10 cellular contexts compared by ENCODE assay signal in genomic region chr1:171220551-171221175, GRCh38. TPM values are rescaled to one million over a fixed set of nuclear protein-coding genes. Genes with fewer than 3 reads are reported as not detected.
DNase-seq lines count a peak whose midpoint lies in the region; ATAC-seq and TF ChIP-seq lines count a peak whose summit lies in the region.
"Had no signal": no experiment of that assay in that cellular context is flagged by ENCODE, and none has a peak within 500 bp of the region (broad histone marks: within the 10 kb centered on the region; RNA-seq: fewer than 3 reads in every experiment).

No MANE protein-coding gene starts in this region.

- TF ChIP-seq CTCF in HEK293 (tag by site-specific recombination; IDR thresholded peaks at IDR 0.05) (no peak), thyroid gland (IDR thresholded peaks at IDR 0.05) (no peak)

- H3K4me3 ChIP-seq in HEK293 (ENCODE audit: low read depth, low read length) = no peak overlapping the region
- peak overlapping the region; percentile 58 for H3K4me3 ChIP-seq in iPS-18a (ENCODE audit: low read length)
- no peak overlapping the region for H3K4me3 ChIP-seq in skeletal muscle tissue (ENCODE audit: low read length in 3 of 3)
- H3K4me3 ChIP-seq in thyroid gland (replicated peaks in 1 of 3) = no peak overlapping the region
- H3K4me3 ChIP-seq: body of pancreas had no signal

- H3K27me3 ChIP-seq in iPS-18a (ENCODE audit: control insufficient read depth, insufficient read depth, low read length) (no peaks in the 10 kb centered on the region), skeletal muscle tissue (ENCODE audit: control insufficient read depth in 3 of 3, insufficient read depth in 3 of 3, low read length in 3 of 3) (no peaks in the 10 kb centered on the region), thyroid gland (no peaks in the 10 kb centered on the region)
- H3K27me3 ChIP-seq: body of pancreas had no signal

- peak; percentile 55 for DNase-seq in cerebellar cortex (ENCODE audit: low spot score)
- DNase-seq in stimulated activated CD8-positive, alpha-beta memory T cell treated with anti-CD3 and anti-CD28 coated beads, Interleukin-4, amount 100 ng/mL, for 48 hours = no peak
- DNase-seq in thyroid gland = no peak
- DNase-seq: body of pancreas, WERI-Rb-1 had no signal

- CTCF ChIA-PET in HEK293 (lab: Yijun Ruan, JAX) = no interaction called here

- POLR2A ChIA-PET in HEK293 (lab: Yijun Ruan, JAX) = no interaction called here

- H3K27ac ChIP-seq in HEK293 (ENCODE audit: extremely low read depth, low read depth, low read length) (no peak overlapping the region), iPS-18a (ENCODE audit: low read length) (peak overlapping the region; percentile 79), skeletal muscle tissue (ENCODE audit: low read depth, low read length) (peak overlapping the region; percentile 45), thyroid gland (peak overlapping the region in 1 of 3 donors; percentile 34)
- H3K27ac ChIP-seq: WERI-Rb-1 had no signal

- H3K9ac ChIP-seq in iPS-18a (ENCODE audit: low read length) (peak overlapping the region; percentile 73), skeletal muscle tissue (ENCODE audit: low read depth in 1 of 3, low read length in 3 of 3) (peak overlapping the region in 1 of 3 donors; percentile 30)

- TF ChIP-seq POLR2A in thyroid gland (IDR thresholded peaks at IDR 0.05) = no peak

- H3K9me3 ChIP-seq in HEK293 (ENCODE audit: control insufficient read depth, insufficient read depth, low read depth, low read length) (no peaks in the 10 kb centered on the region), iPS-18a (ENCODE audit: control insufficient read depth, low read depth, low read length) (peaks cover 4% of the 10 kb centered on the region), skeletal muscle tissue (ENCODE audit: control insufficient read depth in 3 of 3, low read length in 3 of 3) (no peaks in the 10 kb centered on the region), thyroid gland (no peaks in the 10 kb centered on the region)
- H3K9me3 ChIP-seq: body of pancreas had no signal

- no peaks in the 10 kb centered on the region for H3K36me3 ChIP-seq in HEK293 (ENCODE audit: control insufficient read depth in 2 of 2, insufficient read depth in 1 of 2, low read length in 2 of 2)
- H3K36me3 ChIP-seq in iPS-18a (ENCODE audit: control insufficient read depth, low read depth, low read length) = no peaks in the 10 kb centered on the region
- H3K36me3 ChIP-seq in skeletal muscle tissue (ENCODE audit: control insufficient read depth in 3 of 3, insufficient read depth in 3 of 3, low read length in 3 of 3) = no peaks in the 10 kb centered on the region
- H3K36me3 ChIP-seq in thyroid gland = no peaks in the 10 kb centered on the region
- H3K36me3 ChIP-seq: WERI-Rb-1 had no signal

- 43 to 46% methylated on average over 13 of the region's 13 CpGs for WGBS in thyroid gland, 2 donors

- ATAC-seq in HG03342 (IDR thresholded peaks at IDR 0.05; ENCODE audit: unreplicated experiment) = no peak
- ATAC-seq in GM18858 (IDR thresholded peaks at IDR 0.05; ENCODE audit: unreplicated experiment) = no peak
- ATAC-seq: body of pancreas had no signal

- H3K4me1 ChIP-seq in HEK293 (ENCODE audit: control insufficient read depth, insufficient read depth, low read length) (no peaks in the 10 kb centered on the region), iPS-18a (ENCODE audit: control insufficient read depth, low read depth, low read length) (peaks cover 34% of the 10 kb centered on the region), skeletal muscle tissue (ENCODE audit: control insufficient read depth in 3 of 3, insufficient read depth in 3 of 3, low read length in 3 of 3) (peaks cover 2 to 8% (median 5%) of the 10 kb centered on the region in 3 donors), thyroid gland (no peaks in the 10 kb centered on the region)

- intact Hi-C loops in thyroid gland (cut with DNase I) = no loop called here

TF ChIP-seq in HEK293, 187 proteins besides CTCF, POLR2A, EP300 and RAD21:
- TF ChIP-seq ZNF221 (tag by site-specific recombination; IDR thresholded peaks at IDR 0.05; ENCODE audit: borderline replicate concordance) (no peak), ZNF354C (tag by site-specific recombination; IDR thresholded peaks at IDR 0.05; ENCODE audit: borderline replicate concordance, low read depth) (no peak), ZNF366 (tag by site-specific recombination; conservative IDR thresholded peaks at IDR 0.05) (0 out of 2 replicates have a peak, but pooled peaks have one; percentile 18), ZNF138 (tag by site-specific recombination; IDR thresholded peaks at IDR 0.05; ENCODE audit: borderline replicate concordance) (no peak), ZNF112 (tag by site-specific recombination; IDR thresholded peaks at IDR 0.05) (no peak), ZNF16 (tag by site-specific recombination; IDR thresholded peaks at IDR 0.05; ENCODE audit: low read depth) (no peak), ZNF560 (tag by site-specific recombination; IDR thresholded peaks at IDR 0.05; ENCODE audit: borderline replicate concordance) (no peak), ZNF157 (tag by site-specific recombination; IDR thresholded peaks at IDR 0.05) (no peak), ZNF623 (tag by site-specific recombination; IDR thresholded peaks at IDR 0.05) (no peak), ZNF18 (tag by site-specific recombination; IDR thresholded peaks at IDR 0.05) (no peak), PRDM1 (tag by site-specific recombination; IDR thresholded peaks at IDR 0.05) (peak; percentile 85)

RNA-seq across cellular contexts. Expression of gene FMO1, which starts 27.6 kb away (rescaled TPM):
- total RNA-seq in skeletal muscle tissue (5.7 TPM), thyroid gland (1 to 10 TPM in 3 of 4 donors, under 1 TPM in 1; 0.81 to 6.9 (median 2.9) TPM)

RNA-seq across cellular contexts. Expression of gene FMO2, which starts 35.6 kb away (rescaled TPM):
- total RNA-seq in skeletal muscle tissue (0.52 TPM), thyroid gland (100 to 1,000 TPM in 1 of 4 donors, 10 to 100 TPM in 3; 13.8 to 128 (median 14.5) TPM)
